In the genomic region with DNA sequence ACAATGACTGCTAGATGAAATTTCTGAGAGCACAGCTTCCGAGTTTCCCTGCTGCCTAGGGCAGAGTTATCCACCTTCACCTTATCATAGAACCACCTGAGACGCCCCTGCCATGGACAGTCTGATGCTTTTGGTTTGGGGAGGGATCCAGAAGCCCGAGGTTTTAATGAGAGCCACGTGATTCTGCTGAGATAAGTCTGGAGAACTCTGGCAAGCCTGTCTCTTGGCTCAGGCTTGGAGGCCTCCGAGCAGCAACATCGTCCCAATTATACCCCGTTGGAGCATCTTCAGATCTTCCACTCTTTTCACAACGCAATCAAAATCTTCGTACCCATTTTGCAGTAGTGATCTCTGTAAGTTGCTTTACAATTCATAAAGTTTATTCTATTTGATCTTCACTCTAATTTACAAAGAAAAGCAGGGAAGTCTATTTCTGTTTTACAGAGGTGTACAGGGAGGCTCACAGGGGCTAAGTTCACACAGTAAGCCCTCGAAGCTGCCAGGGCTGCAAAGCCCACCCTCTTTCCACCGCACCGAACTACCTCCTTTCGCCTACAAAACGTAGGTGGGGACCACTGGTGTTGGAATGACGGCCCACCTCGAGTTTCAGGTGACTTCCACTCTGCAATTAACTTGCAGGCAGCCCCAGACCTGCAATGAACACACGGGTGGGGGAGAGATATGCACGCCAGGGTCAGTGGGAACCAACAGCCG, we compare ENCODE assay signal across 8 cellular contexts. TPM values are rescaled to one million over a fixed set of nuclear protein-coding genes. Genes with fewer than 3 reads are reported as not detected.
DNase-seq lines count a peak whose midpoint lies in the region; ATAC-seq, FAIRE-seq and TF ChIP-seq lines count a peak whose summit lies in the region.

No MANE protein-coding gene starts in this region.

- 31 to 32% methylated on average over 19 of the region's 19 CpGs for WGBS in pancreas, 2 donors

- TF ChIP-seq CTCF in fibroblast of pulmonary artery (IDR thresholded peaks at IDR 0.05; ENCODE audit: low read length, missing control alignments) (no peak), pancreas (IDR thresholded peaks at IDR 0.05) (no peak)

- ATAC-seq in pancreas (peak in 1 of 4 donors; percentile 1), GM21381 (IDR thresholded peaks at IDR 0.05; ENCODE audit: unreplicated experiment) (no peak)

- intact Hi-C loops in pancreas (cut with DNase I): no loop called here

- peak overlapping the region; percentile 83 to 88 (median 86) for H3K27ac ChIP-seq in pancreas

- no peaks in the 10 kb centered on the region for H3K36me3 ChIP-seq in pancreas

- no peaks in the 10 kb centered on the region for H3K9me3 ChIP-seq in pancreas

- DNase-seq in DMS53 (lab: John Stamatoyannopoulos, UW) (peak; percentile 38), DMS53 treated with DMSO at 0.1 percent for 48 hours (lab: John Stamatoyannopoulos, UW; ENCODE audit: unreplicated experiment) (no peak), SK-N-DZ (ENCODE audit: low spot score) (peak; percentile 65), fibroblast of pulmonary artery (ENCODE audit: low read depth) (no peak), pancreas (no peak), A172 (ENCODE audit: low spot score) (no peak)
- no peak for DNase-seq in activated CD4-positive, CD25-positive, alpha-beta regulatory T cell (lab: John Stamatoyannopoulos, UW)

- peaks cover 0 to 3% (median 0%) of the 10 kb centered on the region in 3 donors for H3K4me1 ChIP-seq in pancreas

- H3K4me3 ChIP-seq in fibroblast of pulmonary artery (replicated peaks; ENCODE audit: low read depth, low read length) (peak overlapping the region; percentile 77), pancreas (peak overlapping the region; percentile 53 to 76 (median 68))

- no peak for FAIRE-seq in pancreas (lab: Jason Lieb, UNC)

- no peaks in the 10 kb centered on the region for H3K27me3 ChIP-seq in pancreas

RNA-seq across cellular contexts. Expression of gene HHAT, which starts 0.5 kb away (rescaled TPM):
- polyA plus RNA-seq in SK-N-DZ (2014; cell fraction: cytosol; rRNA removed): 13.6 and 15.3 TPM in 2 replicates
- 8.9 and 14.1 TPM in 2 replicates for polyA plus RNA-seq in SK-N-DZ (2014; cell fraction: nucleus; rRNA removed)
- total RNA-seq in pancreas: 1 to 10 TPM; 1.4 to 4.1 (median 2.4) TPM
- polyA plus RNA-seq in pancreas: 1 to 10 TPM; 1.3 to 3.1 TPM
- 10.7 and 24.7 TPM in 2 replicates for total RNA-seq in A172 (2014; rRNA removed; shearing (Covaris generic))

Comparison
In these comparisons a context has a peak if more than half of its experiments do, and no peak if none do; other contexts are left out.
1. DNase-seq: peak in DMS53 (single experiment) and SK-N-DZ (single experiment); none in DMS53 treated with DMSO at 0.1 percent for 48 hours (single experiment), fibroblast of pulmonary artery (single experiment), pancreas (0 of 6), activated CD4-positive, CD25-positive, alpha-beta regulatory T cell (0 of 4) and A172 (single experiment).